Comparison of ENCODE assay signal across 8 cellular contexts in genomic region chr1:15949453-15950245, GRCh38. TPM values are rescaled to one million over a fixed set of nuclear protein-coding genes. Genes with fewer than 3 reads are reported as not detected.
A peak's percentile ranks its signal among the peaks of the same experiment; 100 is the strongest.
DNase-seq lines count a peak whose midpoint lies in the region; ATAC-seq and TF ChIP-seq lines count a peak whose summit lies in the region.

No MANE protein-coding gene starts in this region.

- no peak overlapping the region for H3K9ac ChIP-seq in liver (ENCODE audit: low read depth in 1 of 2, low read length in 2 of 2)

- H3K9me3 ChIP-seq in liver (ENCODE audit: control insufficient read depth in 4 of 4, low read length in 3 of 4) = no peaks in the 10 kb centered on the region

- no peaks in the 10 kb centered on the region for H3K27me3 ChIP-seq in liver (ENCODE audit: control insufficient read depth in 4 of 4, insufficient read depth in 4 of 4, low read length in 3 of 4)

- TF ChIP-seq CTCF in liver (IDR thresholded peaks at IDR 0.05; ENCODE audit: low read depth, low read length, missing input control) = no peak

- 60% methylated on average over 25 of the region's 25 CpGs for WGBS in liver

- peak overlapping the region; percentile 40 to 49 for H3K27ac ChIP-seq in liver (ENCODE audit: low read depth in 1 of 2, low read length in 2 of 2)

- intact Hi-C loops in activated CD4-positive, alpha-beta T cell treated with anti-CD3 and anti-CD28 coated beads, Interleukin-2, amount 10 ng/mL, durations not matched to agents 24 days and 14 days (cut with micrococcal nuclease) = loop anchor here (1.0 to 5.0 kb wide), 3 partner anchors 26 to 102 kb away; partner anchors contain the start of gene SPEN

- H3K4me3 ChIP-seq in liver (ENCODE audit: low read depth in 1 of 3, low read length in 3 of 3) = no peak overlapping the region

- peaks cover 0 to 4% (median 1%) of the 10 kb centered on the region in 4 donors for H3K4me1 ChIP-seq in liver (ENCODE audit: control insufficient read depth in 4 of 4, insufficient read depth in 4 of 4, low read length in 3 of 4)

- no peak for TF ChIP-seq RAD21 in liver (IDR thresholded peaks at IDR 0.05)

- peak overlapping the region; percentile 94 for H3K27ac Mint-ChIP-seq in activated CD4-positive, alpha-beta T cell treated with anti-CD3 and anti-CD28 coated beads, Interleukin-2, amount 10 ng/mL, durations not matched to agents 24 days and 14 days

- H3K4me3 Mint-ChIP-seq in activated CD4-positive, alpha-beta T cell treated with anti-CD3 and anti-CD28 coated beads, Interleukin-2, amount 10 ng/mL, durations not matched to agents 24 days and 14 days = peak overlapping the region; percentile 67

- H3K4me1 Mint-ChIP-seq in activated CD4-positive, alpha-beta T cell treated with anti-CD3 and anti-CD28 coated beads, Interleukin-2, amount 10 ng/mL, durations not matched to agents 24 days and 14 days = peaks cover 73% of the 10 kb centered on the region

- no peaks in the 10 kb centered on the region for H3K9me3 Mint-ChIP-seq in activated CD4-positive, alpha-beta T cell treated with anti-CD3 and anti-CD28 coated beads, Interleukin-2, amount 10 ng/mL, durations not matched to agents 24 days and 14 days

- H3K36me3 Mint-ChIP-seq in activated CD4-positive, alpha-beta T cell treated with anti-CD3 and anti-CD28 coated beads, Interleukin-2, amount 10 ng/mL, durations not matched to agents 24 days and 14 days (ENCODE audit: low read depth) = peaks cover 64% of the 10 kb centered on the region

- DNase-seq in GM19238 (ENCODE audit: insufficient read length, low spot score) (peak; percentile 63), cerebellum (ENCODE audit: low spot score) (peak; percentile 45), cortex of kidney (lab: John Stamatoyannopoulos, UW) (no peak), NOMO-1 (lab: John Stamatoyannopoulos, UW; ENCODE audit: unreplicated experiment in 2 of 2) (no peak)
- DNase-seq in activated CD4-positive, alpha-beta T cell treated with anti-CD3 and anti-CD28 coated beads, Interleukin-2, amount 10 ng/mL, durations not matched to agents 24 days and 14 days = peak; percentile 87
- DNase-seq in stimulated activated CD4-positive, alpha-beta T cell treated with anti-CD3 and anti-CD28 coated beads, Interleukin-4, amount 100 ng/mL, for 24 hours = peak; percentile 90

- peaks cover 3 to 33% (median 9%) of the 10 kb centered on the region in 4 donors for H3K36me3 ChIP-seq in liver (ENCODE audit: control insufficient read depth in 4 of 4, insufficient read depth in 3 of 4, low read depth in 1 of 4, low read length in 3 of 4)

- ATAC-seq in HG03442 (IDR thresholded peaks at IDR 0.05; ENCODE audit: unreplicated experiment) = peak; percentile 52

- no peaks in the 10 kb centered on the region for H3K27me3 Mint-ChIP-seq in activated CD4-positive, alpha-beta T cell treated with anti-CD3 and anti-CD28 coated beads, Interleukin-2, amount 10 ng/mL, durations not matched to agents 24 days and 14 days

TF ChIP-seq in liver, 16 proteins besides CTCF, POLR2A, EP300 and RAD21:
- TF ChIP-seq NR2F2 (IDR thresholded peaks at IDR 0.05) = peak; percentile 18
- TF ChIP-seq, protein P1, sequence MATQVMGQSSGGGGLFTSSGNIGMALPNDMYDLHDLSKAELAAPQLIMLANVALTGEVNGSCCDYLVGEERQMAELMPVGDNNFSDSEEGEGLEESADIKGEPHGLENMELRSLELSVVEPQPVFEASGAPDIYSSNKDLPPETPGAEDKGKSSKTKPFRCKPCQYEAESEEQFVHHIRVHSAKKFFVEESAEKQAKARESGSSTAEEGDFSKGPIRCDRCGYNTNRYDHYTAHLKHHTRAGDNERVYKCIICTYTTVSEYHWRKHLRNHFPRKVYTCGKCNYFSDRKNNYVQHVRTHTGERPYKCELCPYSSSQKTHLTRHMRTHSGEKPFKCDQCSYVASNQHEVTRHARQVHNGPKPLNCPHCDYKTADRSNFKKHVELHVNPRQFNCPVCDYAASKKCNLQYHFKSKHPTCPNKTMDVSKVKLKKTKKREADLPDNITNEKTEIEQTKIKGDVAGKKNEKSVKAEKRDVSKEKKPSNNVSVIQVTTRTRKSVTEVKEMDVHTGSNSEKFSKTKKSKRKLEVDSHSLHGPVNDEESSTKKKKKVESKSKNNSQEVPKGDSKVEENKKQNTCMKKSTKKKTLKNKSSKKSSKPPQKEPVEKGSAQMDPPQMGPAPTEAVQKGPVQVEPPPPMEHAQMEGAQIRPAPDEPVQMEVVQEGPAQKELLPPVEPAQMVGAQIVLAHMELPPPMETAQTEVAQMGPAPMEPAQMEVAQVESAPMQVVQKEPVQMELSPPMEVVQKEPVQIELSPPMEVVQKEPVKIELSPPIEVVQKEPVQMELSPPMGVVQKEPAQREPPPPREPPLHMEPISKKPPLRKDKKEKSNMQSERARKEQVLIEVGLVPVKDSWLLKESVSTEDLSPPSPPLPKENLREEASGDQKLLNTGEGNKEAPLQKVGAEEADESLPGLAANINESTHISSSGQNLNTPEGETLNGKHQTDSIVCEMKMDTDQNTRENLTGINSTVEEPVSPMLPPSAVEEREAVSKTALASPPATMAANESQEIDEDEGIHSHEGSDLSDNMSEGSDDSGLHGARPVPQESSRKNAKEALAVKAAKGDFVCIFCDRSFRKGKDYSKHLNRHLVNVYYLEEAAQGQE (IDR thresholded peaks at IDR 0.05) = no peak
- TF ChIP-seq MAX (IDR thresholded peaks at IDR 0.05) = no peak
TF ChIP-seq in liver: peak in this region for 1.

RNA-seq across cellular contexts. Expression of gene ZBTB17, which starts 26.3 kb away (rescaled TPM):
- 60.9 and 63.9 TPM in 2 replicates for total RNA-seq in activated CD4-positive, alpha-beta T cell treated with anti-CD3 and anti-CD28 coated beads, Interleukin-2, amount 10 ng/mL, durations not matched to agents 24 days and 14 days
- total RNA-seq in cerebellum = 30.9 TPM
- 10 to 100 TPM; 10.4 to 15.1 TPM for total RNA-seq in liver
- 1 to 10 TPM; 8.9 to 9.4 TPM for polyA plus RNA-seq in liver

RNA-seq across cellular contexts. Expression of gene SRARP, which starts 54.4 kb away (rescaled TPM):
- not detected in 2 replicates for total RNA-seq in activated CD4-positive, alpha-beta T cell treated with anti-CD3 and anti-CD28 coated beads, Interleukin-2, amount 10 ng/mL, durations not matched to agents 24 days and 14 days
- total RNA-seq in cerebellum (0.82 TPM), liver (not detected)
- under 1 TPM in 1 of 2 donors, not detected in 1; 0.02 TPM for polyA plus RNA-seq in liver

Comparison
In these comparisons a context has a peak if more than half of its experiments do, and no peak if none do; other contexts are left out.
1. DNase-seq: peak in GM19238 (single experiment), activated CD4-positive, alpha-beta T cell treated with anti-CD3 and anti-CD28 coated beads, Interleukin-2, amount 10 ng/mL, durations not matched to agents 24 days and 14 days (single experiment), cerebellum (single experiment) and stimulated activated CD4-positive, alpha-beta T cell treated with anti-CD3 and anti-CD28 coated beads, Interleukin-4, amount 100 ng/mL, for 24 hours (single experiment); none in cortex of kidney (single experiment) and NOMO-1 (0 of 2).